12 cellular contexts compared by ENCODE assay signal in genomic region chr11:62242021-62242420, GRCh38. TPM values are rescaled to one million over a fixed set of nuclear protein-coding genes. Genes with fewer than 3 reads are reported as not detected.
DNase-seq lines count a peak whose midpoint lies in the region; ATAC-seq and TF ChIP-seq lines count a peak whose summit lies in the region.
"Had no signal": no experiment of that assay in that cellular context is flagged by ENCODE, and none has a peak within 500 bp of the region (broad histone marks: within the 10 kb centered on the region; RNA-seq: fewer than 3 reads in every experiment).

SCGB1D2 (plus strand) TSS chr11:62242239; CDS start chr11:62242308, 69 bp downstream.

- peaks cover 7% of the 10 kb centered on the region for H3K27me3 Mint-ChIP-seq in WTC11 (ENCODE audit: low read depth)

- H3K4me1 Mint-ChIP-seq in WTC11 = peaks cover 7% of the 10 kb centered on the region
- H3K4me1 Mint-ChIP-seq: CD4-positive, CD25-positive, alpha-beta regulatory T cell; naive thymus-derived CD4-positive, alpha-beta T cell had no signal

- peak; percentile 51 for ATAC-seq in WTC11
- no peak for ATAC-seq in omental fat pad (ENCODE audit: low FRiP score)
- ATAC-seq in HG03442 (IDR thresholded peaks at IDR 0.05; ENCODE audit: unreplicated experiment) = no peak
- ATAC-seq: naive thymus-derived CD4-positive, alpha-beta T cell had no signal

- POLR2A ChIA-PET in WTC11 (lab: Charles Lee) = no interaction called here

- H3K9me3 Mint-ChIP-seq in WTC11 = no peaks in the 10 kb centered on the region
- H3K9me3 Mint-ChIP-seq: naive thymus-derived CD4-positive, alpha-beta T cell had no signal

- no peaks in the 10 kb centered on the region for H3K36me3 Mint-ChIP-seq in WTC11
- H3K36me3 Mint-ChIP-seq: CD4-positive, CD25-positive, alpha-beta regulatory T cell had no signal

- no peak for TF ChIP-seq CTCF in WTC11 (IDR thresholded peaks at IDR 0.05)
- no peak for TF ChIP-seq CTCF in omental fat pad (IDR thresholded peaks at IDR 0.05)

- CTCF ChIA-PET in WTC11 (lab: Charles Lee) = interaction anchor here (0.9 to 2.1 kb wide), 8 partner anchors 14 to 343 kb away, joined by 3 to 6 read pairs (median 4); no protein-coding TSS in a partner anchor

- in situ Hi-C loops in Caki2 (cut with HindIII; ENCODE audit: low pct_unique_long_range_greater_than_20kb, low sequenced_read_pairs) = no loop called here

- DNase-seq in Caki2 (ENCODE audit: low read depth) = peak; percentile 89
- DNase-seq in NCI-H128 (lab: John Stamatoyannopoulos, UW; ENCODE audit: unreplicated experiment) = peak; percentile 46
- DNase-seq in WTC11 (ENCODE audit: low spot score) = peak; percentile 15
- DNase-seq in kidney tubule cell (ENCODE audit: low spot score) = peak; percentile 77
- DNase-seq in HK-2 (ENCODE audit: unreplicated experiment) = no peak
- DNase-seq in stimulated activated CD4-positive, alpha-beta T cell treated with anti-CD3 and anti-CD28 coated beads, Interleukin-1b, Interleukin-23, amount 100 ng/mL, for 48 hours = no peak
- no peak for DNase-seq in omental fat pad (ENCODE audit: low spot score)
- DNase-seq: CD4-positive, CD25-positive, alpha-beta regulatory T cell; naive thymus-derived CD4-positive, alpha-beta T cell; NCI-H526 treated with DMSO at 0.1 percent for 48 hours had no signal

- no peak within 1 kb of the TSS for H3K4me3 Mint-ChIP-seq in WTC11
- H3K4me3 Mint-ChIP-seq: CD4-positive, CD25-positive, alpha-beta regulatory T cell; naive thymus-derived CD4-positive, alpha-beta T cell had no signal

- H3K27ac Mint-ChIP-seq in WTC11 = no peak within 1 kb of the TSS
- H3K27ac Mint-ChIP-seq: CD4-positive, CD25-positive, alpha-beta regulatory T cell had no signal

TF ChIP-seq in WTC11, 78 proteins besides CTCF, POLR2A, EP300 and RAD21 (continues in another document):
- no peak for TF ChIP-seq CBFB (CRISPR knock-in tag; IDR thresholded peaks at IDR 0.05; ENCODE audit: low read depth)
- no peak for TF ChIP-seq HMGXB4 (CRISPR knock-in tag; IDR thresholded peaks at IDR 0.05)
- no peak for TF ChIP-seq JAZF1 (CRISPR knock-in tag; IDR thresholded peaks at IDR 0.05)
- TF ChIP-seq MLX (CRISPR knock-in tag; IDR thresholded peaks at IDR 0.05) = no peak
- TF ChIP-seq ZNF416 (CRISPR knock-in tag; IDR thresholded peaks at IDR 0.05) = no peak
- TF ChIP-seq ZMAT4 (CRISPR knock-in tag; IDR thresholded peaks at IDR 0.05) = no peak
- TF ChIP-seq NFE2L1 (CRISPR knock-in tag; IDR thresholded peaks at IDR 0.05) = no peak
- TF ChIP-seq RELA (CRISPR knock-in tag; IDR thresholded peaks at IDR 0.05; ENCODE audit: borderline replicate concordance) = no peak
- TF ChIP-seq TEAD1 (CRISPR knock-in tag; IDR thresholded peaks at IDR 0.05) = no peak
- no peak for TF ChIP-seq E2F5 (CRISPR knock-in tag; IDR thresholded peaks at IDR 0.05)
- TF ChIP-seq NFATC4 (CRISPR knock-in tag; IDR thresholded peaks at IDR 0.05) = no peak
- no peak for TF ChIP-seq ZNF532 (CRISPR knock-in tag; IDR thresholded peaks at IDR 0.05; ENCODE audit: borderline replicate concordance)
- TF ChIP-seq PRDM15 (CRISPR knock-in tag; IDR thresholded peaks at IDR 0.05) = no peak

RNA-seq across cellular contexts. Expression of gene SCGB1D2, which starts in this region (rescaled TPM):
- not detected in 2 replicates for total RNA-seq in Caki2 (2014; rRNA removed; shearing (Covaris generic); ENCODE audit: low replicate concordance)
- total RNA-seq in WTC11 (2021) (not detected in 3 replicates), omental fat pad (not detected)
- total RNA-seq: CD4-positive, CD25-positive, alpha-beta regulatory T cell; naive thymus-derived CD4-positive, alpha-beta T cell; subcutaneous adipose tissue had no signal

Comparison
In these comparisons a context has a peak if more than half of its experiments do, and no peak if none do; other contexts are left out.
1. Peak in DNase-seq in Caki2; RNA of the gene not detected or under 1 TPM.
2. Peak in DNase-seq and ATAC-seq in WTC11; RNA of the gene not detected or under 1 TPM.
3. DNase-seq: peak in NCI-H128 (single experiment) and kidney tubule cell (single experiment); none in HK-2 (single experiment), stimulated activated CD4-positive, alpha-beta T cell treated with anti-CD3 and anti-CD28 coated beads, Interleukin-1b, Interleukin-23, amount 100 ng/mL, for 48 hours (single experiment) and omental fat pad (single experiment).